In the genomic region with DNA sequence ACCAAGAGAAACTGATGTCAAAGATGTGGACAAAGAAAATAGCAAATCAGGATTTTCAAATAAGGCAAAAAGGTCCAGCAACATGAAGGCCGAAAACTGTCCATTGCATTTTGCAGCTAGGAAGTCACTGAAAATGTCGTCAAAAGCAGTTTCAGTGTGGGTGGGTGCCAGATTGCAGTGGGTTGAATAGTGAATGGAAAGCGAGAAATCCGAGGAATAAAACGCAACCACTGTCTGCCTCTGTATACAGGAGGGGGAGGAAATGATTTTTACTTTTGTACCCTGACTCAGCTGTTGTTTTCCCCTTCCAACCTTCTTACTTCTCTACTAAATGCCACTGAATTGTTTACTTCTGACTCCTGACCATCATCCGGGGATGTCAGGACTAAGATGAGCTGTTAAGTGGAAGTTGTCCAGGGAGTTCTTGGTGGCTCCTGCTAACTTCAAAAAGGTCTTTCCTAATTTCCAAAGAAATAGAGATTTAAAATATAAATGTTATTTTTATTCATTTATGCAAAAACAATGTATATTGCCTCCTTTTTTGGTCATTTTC, we compare ENCODE assay signal across 29 cellular contexts.
DNase-seq lines count a peak whose midpoint lies in the region; ATAC-seq, FAIRE-seq and TF ChIP-seq lines count a peak whose summit lies in the region.
"Had no signal": no experiment of that assay in that cellular context is flagged by ENCODE, and none has a peak within 500 bp of the region (broad histone marks: within the 10 kb centered on the region; RNA-seq: fewer than 3 reads in every experiment).

No MANE protein-coding gene starts in this region.

- H3K4me1 ChIP-seq in hepatocyte (ENCODE audit: insufficient read depth) (peaks cover 10% of the 10 kb centered on the region), vagina (peaks cover 16% of the 10 kb centered on the region)
- H3K4me1 ChIP-seq: adrenal gland, left lung, neural progenitor cell had no signal

- no peaks in the 10 kb centered on the region for H4K20me1 ChIP-seq in hepatocyte (ENCODE audit: insufficient read depth, poor library complexity, severe bottlenecking)

- H3K27ac ChIP-seq in hepatocyte (peak overlapping the region; percentile 58), vagina (peak overlapping the region; percentile 35)
- H3K27ac ChIP-seq: adrenal gland, C4-2B, left lung, neural progenitor cell, SK-N-MC had no signal

- TF ChIP-seq CTCF in hepatocyte (IDR thresholded peaks at IDR 0.05; ENCODE audit: poor library complexity) (no peak), vagina (IDR thresholded peaks at IDR 0.05) (no peak)

- intact Hi-C loops in vagina (cut with DNase I): no loop called here

- DNase-seq in HCEC 1CT: peak; percentile 57
- DNase-seq in T-helper 17 cell: no peak
- DNase-seq in hepatocyte (ENCODE audit: low spot score): no peak
- DNase-seq in vagina (ENCODE audit: extremely low spot score in 2 of 2): no peak
- no peak for DNase-seq in RCC 7860 (ENCODE audit: low spot score)
- DNase-seq in activated naive CD4-positive, alpha-beta T cell (lab: John Stamatoyannopoulos, UW): no peak
- DNase-seq: activated CD4-positive, CD25-positive, alpha-beta regulatory T cell; activated CD8-positive, alpha-beta memory T cell treated with anti-CD3 and anti-CD28 coated beads, Interleukin-2, amount 10 ng/mL, durations not matched to agents 7 days and 5 days; activated naive CD4-positive, alpha-beta T cell treated with Interleukin-2 at 50 U/mL for 16 hours; activated T-cell treated with anti-CD3 and anti-CD28 coated beads, Interleukin-2, amount 50 U/mL, for 4 hours; adrenal gland; cerebellar nuclear complex; DMS79; hypothalamus; left lung; mesendoderm; MG63; NCI-H187 treated with DMSO at 0.1 percent for 48 hours; NCI-H2171; posterior cingulate gyrus; right cardiac atrium; T-helper 1 cell; trophoblast cell had no signal

- WGBS in hepatocyte (ENCODE audit: low lambda C conversion rate, missing lambda C conversion rate): 84% methylated on average over 6 of the region's 6 CpGs

- H3K79me2 ChIP-seq in hepatocyte: no peaks in the 10 kb centered on the region

- H3K4me3 Mint-ChIP-seq in T-helper 17 cell: no peak overlapping the region
- H3K4me3 Mint-ChIP-seq: activated CD8-positive, alpha-beta memory T cell treated with anti-CD3 and anti-CD28 coated beads, Interleukin-2, amount 10 ng/mL, durations not matched to agents 7 days and 5 days; activated T-cell treated with anti-CD3 and anti-CD28 coated beads, Interleukin-2, amount 50 U/mL, for 4 hours; brain; neural progenitor cell had no signal

- no peaks in the 10 kb centered on the region for H3K36me3 Mint-ChIP-seq in T-helper 17 cell (ENCODE audit: low read depth)
- H3K36me3 Mint-ChIP-seq: activated CD8-positive, alpha-beta memory T cell treated with anti-CD3 and anti-CD28 coated beads, Interleukin-2, amount 10 ng/mL, durations not matched to agents 7 days and 5 days; brain had no signal

- no peak for TF ChIP-seq POLR2A in vagina (IDR thresholded peaks at IDR 0.05)

- peak overlapping the region; percentile 37 for H3K27ac Mint-ChIP-seq in T-helper 17 cell
- H3K27ac Mint-ChIP-seq: activated CD8-positive, alpha-beta memory T cell treated with anti-CD3 and anti-CD28 coated beads, Interleukin-2, amount 10 ng/mL, durations not matched to agents 7 days and 5 days; brain had no signal

- H3K4me1 Mint-ChIP-seq in T-helper 17 cell: no peaks in the 10 kb centered on the region
- H3K4me1 Mint-ChIP-seq: activated CD8-positive, alpha-beta memory T cell treated with anti-CD3 and anti-CD28 coated beads, Interleukin-2, amount 10 ng/mL, durations not matched to agents 7 days and 5 days; brain; neural progenitor cell had no signal

- no peaks in the 10 kb centered on the region for H3K36me3 ChIP-seq in hepatocyte (replicated peaks; ENCODE audit: insufficient read depth, low read depth)
- H3K36me3 ChIP-seq in vagina: no peaks in the 10 kb centered on the region
- H3K36me3 ChIP-seq: adrenal gland, left lung, MG63, neural progenitor cell had no signal

- no peak overlapping the region for H3K4me3 ChIP-seq in hepatocyte
- H3K4me3 ChIP-seq in vagina: no peak overlapping the region
- H3K4me3 ChIP-seq: adrenal gland, K562, left lung, MG63, neural progenitor cell, SK-N-MC had no signal

- no peak overlapping the region for H2AFZ ChIP-seq in hepatocyte
- H2AFZ ChIP-seq: neural progenitor cell had no signal

- no peak overlapping the region for H3K4me2 ChIP-seq in hepatocyte
- H3K4me2 ChIP-seq: neural progenitor cell had no signal

- ATAC-seq in T-helper 17 cell: no peak
- ATAC-seq in HG03439 (IDR thresholded peaks at IDR 0.05; ENCODE audit: unreplicated experiment): no peak
- ATAC-seq: activated CD8-positive, alpha-beta memory T cell treated with anti-CD3 and anti-CD28 coated beads, Interleukin-2, amount 10 ng/mL, durations not matched to agents 7 days and 5 days; activated T-cell treated with anti-CD3 and anti-CD28 coated beads, Interleukin-2, amount 50 U/mL, for 4 hours; left lung had no signal

- no peaks in the 10 kb centered on the region for H3K27me3 ChIP-seq in hepatocyte
- no peaks in the 10 kb centered on the region for H3K27me3 ChIP-seq in vagina
- H3K27me3 ChIP-seq: adrenal gland, left lung, MG63, neural progenitor cell had no signal

- H3K9me3 ChIP-seq in T-helper 17 cell (ENCODE audit: control insufficient read depth, low read length, poor library complexity, severe bottlenecking): no peaks in the 10 kb centered on the region
- H3K9me3 ChIP-seq in hepatocyte (ENCODE audit: low read depth): no peaks in the 10 kb centered on the region
- no peaks in the 10 kb centered on the region for H3K9me3 ChIP-seq in vagina
- H3K9me3 ChIP-seq: adrenal gland, left lung, MG63 had no signal

- no peaks in the 10 kb centered on the region for H3K9me2 ChIP-seq in hepatocyte (replicated peaks; ENCODE audit: insufficient read depth)

- H3K27me3 Mint-ChIP-seq in T-helper 17 cell: peaks cover 10% of the 10 kb centered on the region
- H3K27me3 Mint-ChIP-seq: activated CD8-positive, alpha-beta memory T cell treated with anti-CD3 and anti-CD28 coated beads, Interleukin-2, amount 10 ng/mL, durations not matched to agents 7 days and 5 days; brain had no signal

- FAIRE-seq in RCC 7860 (lab: Jason Lieb, UNC): no peak
- FAIRE-seq: K562 had no signal
